20 cellular contexts compared by ENCODE assay signal in the genomic region with DNA sequence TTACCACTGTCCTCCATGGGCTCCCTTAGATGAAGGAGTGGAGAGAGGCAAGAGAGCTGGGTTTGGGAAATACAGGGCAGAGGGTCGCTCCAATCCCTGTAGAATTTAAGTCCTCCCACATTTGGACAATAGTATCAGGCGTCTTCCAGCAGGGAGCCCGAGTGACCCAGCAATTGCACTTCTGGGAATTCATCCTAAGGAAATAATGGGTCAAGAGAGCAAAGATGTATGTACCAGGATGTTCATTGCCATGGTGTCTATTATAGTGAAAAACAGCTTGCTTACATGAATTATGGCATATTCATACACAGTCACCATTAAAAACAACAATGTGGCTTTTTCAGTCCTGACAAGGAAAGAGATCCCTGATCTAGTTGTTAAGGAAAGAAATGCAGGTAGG.
DNase-seq lines count a peak whose midpoint lies in the region; ATAC-seq and TF ChIP-seq lines count a peak whose summit lies in the region.
"Had no signal": no experiment of that assay in that cellular context is flagged by ENCODE, and none has a peak within 500 bp of the region (broad histone marks: within the 10 kb centered on the region; RNA-seq: fewer than 3 reads in every experiment).

No MANE protein-coding gene starts in this region.

- H3K27me3 ChIP-seq in right atrium auricular region = no peaks in the 10 kb centered on the region
- peaks cover 35% of the 10 kb centered on the region for H3K27me3 ChIP-seq in osteoblast (ENCODE audit: insufficient read depth, low read length)
- no peaks in the 10 kb centered on the region for H3K27me3 ChIP-seq in vagina
- H3K27me3 ChIP-seq: MG63 had no signal

- no peaks in the 10 kb centered on the region for H3K9me3 ChIP-seq in right atrium auricular region
- no peaks in the 10 kb centered on the region for H3K9me3 ChIP-seq in osteoblast (ENCODE audit: low read depth, low read length)
- H3K9me3 ChIP-seq in vagina = no peaks in the 10 kb centered on the region
- H3K9me3 ChIP-seq: A549, MG63 had no signal

- ATAC-seq in Right ventricle myocardium inferior = no peak
- ATAC-seq: A549, GM12878 had no signal

- H3K4me3 ChIP-seq in right atrium auricular region (no peak overlapping the region), osteoblast (ENCODE audit: insufficient read depth, low read length) (no peak overlapping the region), vagina (no peak overlapping the region)
- H3K4me3 ChIP-seq: A549, GM12878, MG63 had no signal

- no peak overlapping the region for H3K4me2 ChIP-seq in osteoblast (ENCODE audit: insufficient read depth, low read length)
- H3K4me2 ChIP-seq: A549, KMS-11 had no signal

- H3K27ac ChIP-seq in right atrium auricular region (peak overlapping the region in 1 of 2 donors; percentile 66), epithelial cell of prostate (peak overlapping the region; percentile 90), osteoblast (ENCODE audit: low read depth, low read length) (peak overlapping the region; percentile 47), vagina (peak overlapping the region; percentile 14)
- H3K27ac ChIP-seq: A549, KMS-11 had no signal

- H4K20me1 ChIP-seq in osteoblast (ENCODE audit: insufficient read depth, low read length) = no peaks in the 10 kb centered on the region

- H3K4me1 ChIP-seq in right atrium auricular region (peaks cover 0 to 30% of the 10 kb centered on the region in 2 donors), osteoblast (ENCODE audit: insufficient read depth, low read length) (peaks cover 12% of the 10 kb centered on the region), vagina (peaks cover 15% of the 10 kb centered on the region)
- H3K4me1 ChIP-seq: A549 had no signal

- no peaks in the 10 kb centered on the region for H3K79me2 ChIP-seq in osteoblast (ENCODE audit: insufficient read depth, low read length)

- no peak for TF ChIP-seq POLR2A in vagina (IDR thresholded peaks at IDR 0.05)

- H3K36me3 ChIP-seq in right atrium auricular region = no peaks in the 10 kb centered on the region
- H3K36me3 ChIP-seq in osteoblast (ENCODE audit: insufficient read depth, low read length) = no peaks in the 10 kb centered on the region
- H3K36me3 ChIP-seq in vagina = no peaks in the 10 kb centered on the region
- H3K36me3 ChIP-seq: MG63 had no signal

- no peak for TF ChIP-seq CTCF in right atrium auricular region (IDR thresholded peaks at IDR 0.05)
- no peak for TF ChIP-seq CTCF in osteoblast (IDR thresholded peaks at IDR 0.05; ENCODE audit: extremely low read depth, low read depth, low read length)
- TF ChIP-seq CTCF in vagina (IDR thresholded peaks at IDR 0.05) = no peak

- DNase-seq in right atrium auricular region (ENCODE audit: low spot score) (peak; percentile 26), Right ventricle myocardium inferior (ENCODE audit: missing footprints) (no peak), epithelial cell of prostate (ENCODE audit: low read depth, low spot score) (no peak), osteoblast (ENCODE audit: insufficient read length, low spot score, missing footprints) (no peak), vagina (ENCODE audit: extremely low spot score in 2 of 2) (no peak), C1 segment of cervical spinal cord (lab: John Stamatoyannopoulos, UW) (no peak), activated gamma-delta T cell (lab: John Stamatoyannopoulos, UW) (no peak), ACHN (no peak)
- DNase-seq: DMS 273 treated with DMSO at 0.1 percent for 48 hours, GDM1, HCEC 1CT, NCI-H1092, NCI-H146, NCI-H2081 treated with DMSO at 0.1 percent for 48 hours, NCI-H510A, NCI-H774 had no signal

- intact Hi-C loops in Right ventricle myocardium inferior (cut with DNase I) (loop anchor here (5.0 to 10.0 kb wide), 3 partner anchors 65 to 170 kb away; partner anchors contain the start of gene EFNB1), vagina (cut with DNase I) (no loop called here)

- in situ Hi-C loops in ACHN (cut with HindIII; ENCODE audit: low pct_ligation_motif_present, low pct_unique_long_range_greater_than_20kb, low sequenced_read_pairs) = no loop called here

- no peak overlapping the region for H2AFZ ChIP-seq in osteoblast (ENCODE audit: low read length)
